ENCODE assay signal across 16 cellular contexts in genomic region chr1:246043556-246043955, GRCh38.
A peak's percentile ranks its signal among the peaks of the same experiment; 100 is the strongest.
DNase-seq lines count a peak whose midpoint lies in the region; ATAC-seq, FAIRE-seq and TF ChIP-seq lines count a peak whose summit lies in the region.
"Had no signal": no experiment of that assay in that cellular context is flagged by ENCODE, and none has a peak within 500 bp of the region (broad histone marks: within the 10 kb centered on the region; RNA-seq: fewer than 3 reads in every experiment).

No MANE protein-coding gene starts in this region.

- H3K4me1 ChIP-seq in A673 (ENCODE audit: insufficient read depth, low read length, poor library complexity, severe bottlenecking): no peaks in the 10 kb centered on the region
- 0 out of 7 replicates have a peak, but pooled peaks cover 0 to 3% (median 0%) of the 10 kb centered on the region in 4 experiments for H3K4me1 ChIP-seq in H1 (replicated peaks in 1 of 4; ENCODE audit: control insufficient read depth in 3 of 4, insufficient read depth in 4 of 4, low read length in 3 of 4)
- no peaks in the 10 kb centered on the region for H3K4me1 ChIP-seq in adrenal gland (replicated peaks in 1 of 2)
- H3K4me1 ChIP-seq: ascending aorta had no signal

- no peak overlapping the region for H2AK5ac ChIP-seq in H1 (ENCODE audit: low read depth, low read length)

- no peaks in the 10 kb centered on the region for H3K23me2 ChIP-seq in H1 (ENCODE audit: low read depth, low read length)

- H3K27ac ChIP-seq in A673 (ENCODE audit: low read depth, low read length, poor library complexity, severe bottlenecking): no peak overlapping the region
- H3K27ac ChIP-seq in H1 (ENCODE audit: low read depth, low read length): no peak overlapping the region
- H3K27ac ChIP-seq in adrenal gland: no peak overlapping the region
- H3K27ac ChIP-seq: ascending aorta had no signal

- H2BK5ac ChIP-seq in H1 (ENCODE audit: low read depth, low read length): no peak overlapping the region

- H3K18ac ChIP-seq in H1 (ENCODE audit: extremely low read depth, low read length): no peak overlapping the region

- no peak overlapping the region for H4K8ac ChIP-seq in H1 (ENCODE audit: extremely low read depth, insufficient read depth, low read length)

- H4K91ac ChIP-seq in H1 (replicated peaks; ENCODE audit: insufficient read length, low read length): no peak overlapping the region

- H3K27me3 ChIP-seq in A673 (replicated peaks; ENCODE audit: insufficient read depth, low read depth, low read length, poor library complexity) (no peaks in the 10 kb centered on the region), H1 (replicated peaks in 1 of 4; ENCODE audit: control insufficient read depth in 3 of 4, extremely low read depth in 1 of 4, insufficient read depth in 3 of 4, low read length in 3 of 4) (peaks cover 0 to 1% (median 0%) of the 10 kb centered on the region in 4 experiments; a peak in 1 of 7 replicates), adrenal gland (no peaks in the 10 kb centered on the region)
- H3K27me3 ChIP-seq: ascending aorta had no signal

- ATAC-seq in HG02642 (IDR thresholded peaks at IDR 0.05; ENCODE audit: poor library complexity, unreplicated experiment): no peak
- ATAC-seq: left ventricle myocardium superior; stimulated activated naive CD8-positive, alpha-beta T cell treated with anti-CD3 and anti-CD28 coated beads, Interleukin-15, amount 100 ng/mL, for 72 hours; T-helper 17 cell had no signal

- H3K14ac ChIP-seq in H1 (ENCODE audit: insufficient read length): no peak overlapping the region

- intact Hi-C loops in A673 (cut with micrococcal nuclease; ENCODE audit: unreplicated experiment): no loop called here
- intact Hi-C loops in adrenal gland (cut with DNase I): no loop called here

- POLR2A ChIA-PET in A673 (lab: Charles Lee; ENCODE audit: low non-redundant PET): no interaction called here
- POLR2A ChIA-PET in H1 (lab: Charles Lee; ENCODE audit: partially characterized antibody): no interaction called here

- H3K4me3 ChIP-seq in A673 (ENCODE audit: low read depth, low read length, poor library complexity, severe bottlenecking) (no peak overlapping the region), H1 (ENCODE audit: extremely low read depth in 1 of 4, insufficient read depth in 2 of 4, low read depth in 3 of 4, low read length in 4 of 4) (no peak overlapping the region), adrenal gland (no peak overlapping the region)
- H3K4me3 ChIP-seq: ascending aorta had no signal

- H2AFZ ChIP-seq in H1 (ENCODE audit: low read length): no peak overlapping the region

- H3K79me2 ChIP-seq in H1 (ENCODE audit: control insufficient read depth in 1 of 2, insufficient read depth in 2 of 2, low read length in 2 of 2): no peaks in the 10 kb centered on the region

- H4K5ac ChIP-seq in H1 (ENCODE audit: insufficient read length, low read depth, low read length): no peak overlapping the region

- no peak for TF ChIP-seq POLR2A in H1 (IDR thresholded peaks at IDR 0.05; ENCODE audit: control extremely low read depth in 1 of 2, low read depth in 2 of 2, low read length in 2 of 2)
- no peak for TF ChIP-seq POLR2A in adrenal gland (IDR thresholded peaks at IDR 0.05)

- no peak for TF ChIP-seq RAD21 in Ishikawa (IDR thresholded peaks at IDR 0.05; ENCODE audit: low read depth)
- no peak for TF ChIP-seq RAD21 in H1 (IDR thresholded peaks at IDR 0.05 in 1 of 2, conservative IDR thresholded peaks at IDR 0.05 in 1 of 2; ENCODE audit: low read depth in 2 of 2, low read length in 2 of 2)

- H3K9me3 ChIP-seq in A673 (ENCODE audit: low read depth, low read length, poor library complexity, severe bottlenecking) (no peaks in the 10 kb centered on the region), H1 (ENCODE audit: insufficient read depth in 2 of 2, low read depth in 1 of 2, low read length in 1 of 2) (no peaks in the 10 kb centered on the region), adrenal gland (replicated peaks in 1 of 3) (no peaks in the 10 kb centered on the region)
- H3K9me3 ChIP-seq: ascending aorta had no signal

- WGBS in H1 (ENCODE audit: extremely low coverage in 1 of 2, insufficient coverage in 1 of 2, insufficient read length in 1 of 2, insufficient replicate concordance in 2 of 2, low coverage in 1 of 2, low lambda C conversion rate in 2 of 2, missing lambda C conversion rate in 1 of 2), 2 experiments: 82% methylated on average over 5 of the region's 5 CpGs; no CpG with 5 or more reads in 1 of the 2 experiments
- 71 to 94% (median 79%) methylated on average over 4 to 5 of the region's 5 CpGs for WGBS in adrenal gland, 4 donors

- no peak overlapping the region for H2BK120ac ChIP-seq in H1 (replicated peaks; ENCODE audit: low read depth, low read length)

- no peaks in the 10 kb centered on the region for H3K79me1 ChIP-seq in H1 (ENCODE audit: low read depth, low read length)

- no peak overlapping the region for H3K56ac ChIP-seq in H1 (replicated peaks; ENCODE audit: insufficient read length, low read depth, low read length)

- H4K20me1 ChIP-seq in H1 (replicated peaks in 1 of 2; ENCODE audit: control insufficient read depth in 1 of 2, insufficient read depth in 2 of 2, low read length in 2 of 2): no peaks in the 10 kb centered on the region

- no peak overlapping the region for H2BK12ac ChIP-seq in H1 (ENCODE audit: low read depth, low read length)

- no peak for TF ChIP-seq EP300 in Ishikawa (IDR thresholded peaks at IDR 0.05; ENCODE audit: borderline replicate concordance)
- no peak for TF ChIP-seq EP300 in H1 (IDR thresholded peaks at IDR 0.05; ENCODE audit: borderline replicate concordance in 1 of 2, low read depth in 2 of 2, low read length in 2 of 2)

- TF ChIP-seq CTCF in A673 (conservative IDR thresholded peaks at IDR 0.05; ENCODE audit: low read depth, low read length) (no peak), H1 (IDR thresholded peaks at IDR 0.05; ENCODE audit: control extremely low read depth in 1 of 3, insufficient read depth in 1 of 3, low read depth in 1 of 3, low read length in 3 of 3) (no peak), adrenal gland (IDR thresholded peaks at IDR 0.05) (no peak)

- no peak overlapping the region for H2BK20ac ChIP-seq in H1 (ENCODE audit: low read length)

- H3K23ac ChIP-seq in H1 (ENCODE audit: insufficient read length): no peak overlapping the region

- H3K36me3 ChIP-seq in A673 (ENCODE audit: insufficient read depth, low read length, poor library complexity, severe bottlenecking): no peaks in the 10 kb centered on the region
- no peaks in the 10 kb centered on the region for H3K36me3 ChIP-seq in H1 (ENCODE audit: control insufficient read depth in 2 of 4, insufficient read depth in 4 of 4, low read length in 3 of 4)
- no peaks in the 10 kb centered on the region for H3K36me3 ChIP-seq in adrenal gland (replicated peaks in 1 of 2)
- H3K36me3 ChIP-seq: ascending aorta had no signal

- peak overlapping the region; percentile 39 for H3K4ac ChIP-seq in H1 (replicated peaks; ENCODE audit: insufficient read length, low read depth, low read length)

- no peak overlapping the region for H3K9ac ChIP-seq in H1 (replicated peaks in 1 of 4; ENCODE audit: extremely low read depth in 1 of 4, low read depth in 3 of 4, low read length in 3 of 4)

- no peak overlapping the region for H2BK15ac ChIP-seq in H1 (ENCODE audit: low read length)

- peak; percentile 55 for FAIRE-seq in H1 (lab: Jason Lieb, UNC)

- CTCF ChIA-PET in A673 (lab: Charles Lee): no interaction called here
- CTCF ChIA-PET in H1 (lab: Charles Lee; ENCODE audit: partially characterized antibody): no interaction called here

- H3K4me2 ChIP-seq in H1 (ENCODE audit: insufficient read depth in 1 of 2, low read depth in 2 of 2, low read length in 2 of 2): no peak overlapping the region

- BruUV-seq in A673 (replicated peaks; lab: Mats Ljungman, UMichigan): no TSS peak

- peak; percentile 25 for DNase-seq in A673 (ENCODE audit: low spot score)
- DNase-seq in NCI-H69 (lab: John Stamatoyannopoulos, UW): peak; percentile 97
- DNase-seq in H1 (ENCODE audit: low read depth in 1 of 2, low spot score in 2 of 2): no peak
- no peak for DNase-seq in T-helper 9 cell
- no peak for DNase-seq in Ammon's horn (ENCODE audit: low spot score)
- DNase-seq in adrenal gland: no peak
- DNase-seq: activated CD4-positive, CD25-positive, alpha-beta regulatory T cell treated with anti-CD3 and anti-CD28 coated beads, Interleukin-2, amount 50 U/mL, for 72 hours; activated gamma-delta T cell treated with Interleukin-2 at 50 U/mL for 16 hours; foreskin fibroblast; H9; left ventricle myocardium superior; stimulated activated naive CD8-positive, alpha-beta T cell treated with anti-CD3 and anti-CD28 coated beads, Interleukin-15, amount 100 ng/mL, for 72 hours; T-helper 17 cell had no signal

TF ChIP-seq in Ishikawa, 13 proteins besides CTCF, POLR2A, EP300 and RAD21 (continues in another document):
- TF ChIP-seq YY1 (IDR thresholded peaks at IDR 0.05; ENCODE audit: low read depth): no peak
- no peak for TF ChIP-seq CREB1 (IDR thresholded peaks at IDR 0.05; ENCODE audit: low read depth)
- TF ChIP-seq ZBTB7A (IDR thresholded peaks at IDR 0.05; ENCODE audit: low read depth): no peak
- TF ChIP-seq USF1 (IDR thresholded peaks at IDR 0.05): peak; percentile 15; the same call in 1 of the 2 replicates
- TF ChIP-seq NFIC (IDR thresholded peaks at IDR 0.05): peak; percentile 33; the same call in 1 of the 2 replicates

TF ChIP-seq in H1, 55 proteins besides CTCF, POLR2A, EP300 and RAD21:
- no peak for TF ChIP-seq SP2 (IDR thresholded peaks at IDR 0.05; ENCODE audit: low read length)
- TF ChIP-seq SUZ12 (IDR thresholded peaks at IDR 0.05; ENCODE audit: low read length): no peak
- no peak for TF ChIP-seq BACH1 (IDR thresholded peaks at IDR 0.05; ENCODE audit: low read length)

Comparison
In these comparisons a context has a peak if more than half of its experiments do, and no peak if none do; other contexts are left out.
1. DNase-seq: peak in A673 (single experiment) and NCI-H69 (single experiment); none in H1 (0 of 2), T-helper 9 cell (single experiment), Ammon's horn (single experiment) and adrenal gland (0 of 7).